ENCODE assay signal across 23 cellular contexts in the genomic region with DNA sequence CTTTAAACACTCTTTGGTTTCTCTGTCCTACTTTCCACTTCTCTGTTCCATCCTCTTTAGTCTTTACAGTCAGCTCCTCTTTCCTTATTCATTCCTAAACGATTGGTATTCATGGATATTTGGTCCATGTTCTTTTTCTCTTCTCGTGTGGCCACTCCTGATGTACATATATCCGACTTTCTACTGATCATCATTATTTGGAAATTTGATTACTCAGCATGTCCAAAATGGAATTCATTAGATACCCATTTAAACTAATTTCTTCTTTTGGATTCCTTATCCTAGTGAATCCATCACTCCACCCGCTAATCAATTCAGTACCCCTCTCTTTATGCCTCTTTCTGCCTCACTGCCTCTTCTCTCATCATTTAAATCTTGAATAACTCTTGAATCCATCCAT. TPM values are rescaled to one million over a fixed set of nuclear protein-coding genes. Genes with fewer than 3 reads are reported as not detected.
A peak's percentile ranks its signal among the peaks of the same experiment; 100 is the strongest.
DNase-seq lines count a peak whose midpoint lies in the region; ATAC-seq, FAIRE-seq and TF ChIP-seq lines count a peak whose summit lies in the region.
"Had no signal": no experiment of that assay in that cellular context is flagged by ENCODE, and none has a peak within 500 bp of the region (broad histone marks: within the 10 kb centered on the region; RNA-seq: fewer than 3 reads in every experiment).

No MANE protein-coding gene starts in this region.

- ATAC-seq in A549 (no peak), IMR-90 (ENCODE audit: low read depth) (no peak), heart right ventricle (no peak), GM19455 (IDR thresholded peaks at IDR 0.05; ENCODE audit: unreplicated experiment) (no peak)
- ATAC-seq: CD8-positive, alpha-beta T cell had no signal

- in situ Hi-C loops in IMR-90 (cut with MboI; ENCODE audit: low sequenced_read_pairs), result no loop called here

- no peak overlapping the region; the same call in 1 of the 2 replicates for H4K5ac ChIP-seq in IMR-90 (ENCODE audit: low read depth, low read length)

- H2BK5ac ChIP-seq in IMR-90 (ENCODE audit: low read depth, low read length, poor library complexity, severe bottlenecking), result peak overlapping the region; percentile 23

- no peaks in the 10 kb centered on the region for H3K27me3 Mint-ChIP-seq in activated naive CD4-positive, alpha-beta T cell treated with anti-CD3 and anti-CD28 coated beads for 36 hours (ENCODE audit: low read depth)
- H3K27me3 Mint-ChIP-seq: CD4-positive, alpha-beta T cell had no signal

- no peaks in the 10 kb centered on the region for H3K4me1 Mint-ChIP-seq in activated naive CD4-positive, alpha-beta T cell treated with anti-CD3 and anti-CD28 coated beads for 36 hours (ENCODE audit: low read depth)

- no peak overlapping the region; the same call in 1 of the 2 replicates for H4K91ac ChIP-seq in IMR-90 (ENCODE audit: insufficient read depth, low read depth, low read length)

- 51% methylated on average over 4 of the region's 4 CpGs for WGBS in A549 (ENCODE audit: missing lambda C conversion rate)
- WGBS in IMR-90 (ENCODE audit: extremely low coverage in 2 of 2, insufficient read length in 1 of 2), 2 experiments, result 100% methylated on average over 3 of the region's 4 CpGs; no CpG with 5 or more reads in 1 of the 2 experiments
- 87 to 90% methylated on average over 4 of the region's 4 CpGs for WGBS in heart right ventricle, 2 donors
- 83 to 92% (median 88%) methylated on average over 4 of the region's 4 CpGs for WGBS in small intestine, 3 donors

- H2AK9ac ChIP-seq in IMR-90 (replicated peaks; ENCODE audit: low read depth, low read length, poor library complexity), result no peak overlapping the region

- no peaks in the 10 kb centered on the region for H3K36me3 Mint-ChIP-seq in activated naive CD4-positive, alpha-beta T cell treated with anti-CD3 and anti-CD28 coated beads for 36 hours (ENCODE audit: low read depth)
- H3K36me3 Mint-ChIP-seq: CD8-positive, alpha-beta T cell had no signal

- no peak overlapping the region for H3K4me3 Mint-ChIP-seq in activated naive CD4-positive, alpha-beta T cell treated with anti-CD3 and anti-CD28 coated beads for 36 hours
- H3K4me3 Mint-ChIP-seq: CD4-positive, alpha-beta T cell; CD8-positive, alpha-beta T cell had no signal

- H3K4me3 ChIP-seq in A549 (no peak overlapping the region), IMR-90 (ENCODE audit: insufficient read depth, low read depth, low read length) (no peak overlapping the region), bronchial epithelial cell (ENCODE audit: low read depth, low read length) (no peak overlapping the region), heart right ventricle (no peak overlapping the region), small intestine (ENCODE audit: low read depth in 1 of 2, low read length in 2 of 2) (no peak overlapping the region)
- H3K4me3 ChIP-seq: BLaER1 had no signal

- FAIRE-seq in A549 (lab: Jason Lieb, UNC) (no peak), bronchial epithelial cell (lab: Jason Lieb, UNC) (peak; percentile 52), small intestine (lab: Jason Lieb, UNC) (no peak)
- FAIRE-seq: G401.6, GM12891, GM19239 had no signal

- POLR2A ChIA-PET in A549 (lab: Yijun Ruan, JAX) (no interaction called here), IMR-90 (lab: Charles Lee; ENCODE audit: unreplicated experiment) (no interaction called here)

- H3K4me2 ChIP-seq in A549 (no peak overlapping the region), IMR-90 (ENCODE audit: low read depth, low read length) (no peak overlapping the region)
- H3K4me2 ChIP-seq: BLaER1 had no signal

- peak overlapping the region; percentile 43; the same call in 1 of the 2 replicates for H2AK5ac ChIP-seq in IMR-90 (ENCODE audit: low read depth, low read length)

- TF ChIP-seq EP300 in A549 (IDR thresholded peaks at IDR 0.05), result no peak

- no peaks in the 10 kb centered on the region for H3K9me3 Mint-ChIP-seq in activated naive CD4-positive, alpha-beta T cell treated with anti-CD3 and anti-CD28 coated beads for 36 hours
- H3K9me3 Mint-ChIP-seq: CD4-positive, alpha-beta T cell; CD8-positive, alpha-beta T cell had no signal

- TF ChIP-seq CTCF in A549 (IDR thresholded peaks at IDR 0.05) (no peak), IMR-90 (conservative IDR thresholded peaks at IDR 0.05; ENCODE audit: low read depth, low read length) (no peak), bronchial epithelial cell (IDR thresholded peaks at IDR 0.05; ENCODE audit: insufficient read depth, low read length, severe bottlenecking) (no peak), heart right ventricle (IDR thresholded peaks at IDR 0.05) (no peak)

- dilution Hi-C loops in IMR-90 (cut with HindIII; ENCODE audit: low sequenced_read_pairs, unreplicated experiment), result no loop called here

- H3K18ac ChIP-seq in IMR-90 (ENCODE audit: low read depth, low read length), result peak overlapping the region; percentile 28; the same call in 1 of the 2 replicates

- H3K4me1 ChIP-seq in A549 (no peaks in the 10 kb centered on the region), IMR-90 (ENCODE audit: control insufficient read depth, insufficient read depth, low read length) (peaks cover 5% of the 10 kb centered on the region; the same call in 1 of the 2 replicates), heart right ventricle (peaks cover 0 to 13% (median 0%) of the 10 kb centered on the region in 9 donors), small intestine (ENCODE audit: control insufficient read depth in 2 of 2, insufficient read depth in 1 of 2, low read depth in 1 of 2, low read length in 1 of 2) (no peaks in the 10 kb centered on the region)
- H3K4me1 ChIP-seq: BE2C, BLaER1 had no signal

- no peak overlapping the region for H3K14ac ChIP-seq in IMR-90 (replicated peaks; ENCODE audit: low read depth, low read length)

- H3K9me1 ChIP-seq in IMR-90 (ENCODE audit: insufficient read depth, low read length), result no peaks in the 10 kb centered on the region

- TF ChIP-seq POLR2A in A549 (IDR thresholded peaks at IDR 0.05; ENCODE audit: low read length) (no peak), IMR-90 (IDR thresholded peaks at IDR 0.05; ENCODE audit: low read depth, low read length) (no peak)

- CTCF ChIA-PET in activated naive CD4-positive, alpha-beta T cell treated with anti-CD3 and anti-CD28 coated beads for 36 hours (lab: Charles Lee), result no interaction called here
- CTCF ChIA-PET in A549 (lab: Yijun Ruan, JAX), result no interaction called here
- CTCF ChIA-PET in IMR-90 (lab: Yijun Ruan, JAX), result interaction anchor here (0.7 kb wide), 1 partner anchor 90 kb away, joined by 3 read pairs; no protein-coding TSS in a partner anchor

- no peak overlapping the region for H3K23ac ChIP-seq in IMR-90 (ENCODE audit: low read depth, low read length)

- peak overlapping the region; percentile 27 for H3K27ac Mint-ChIP-seq in activated naive CD4-positive, alpha-beta T cell treated with anti-CD3 and anti-CD28 coated beads for 36 hours
- H3K27ac Mint-ChIP-seq: CD4-positive, alpha-beta T cell; CD8-positive, alpha-beta T cell had no signal

- 0 out of 4 replicates have a peak overlapping the region, but pooled peaks of 1 of the 2 experiments have one; percentile 48 for H4K8ac ChIP-seq in IMR-90 (ENCODE audit: low read depth in 2 of 2, low read length in 2 of 2)

- no peak overlapping the region for H3K9ac ChIP-seq in IMR-90 (ENCODE audit: low read depth, low read length)
- H3K9ac ChIP-seq: BLaER1 had no signal

- H3K9me3 ChIP-seq in A549 (no peaks in the 10 kb centered on the region), IMR-90 (ENCODE audit: control insufficient read depth, insufficient read depth, low read length) (no peaks in the 10 kb centered on the region), heart right ventricle (no peaks in the 10 kb centered on the region), small intestine (ENCODE audit: control insufficient read depth, low read depth) (no peaks in the 10 kb centered on the region)
- H3K9me3 ChIP-seq: BE2C, BLaER1, Caco-2 had no signal

- peak overlapping the region; percentile 91; the same call in 1 of the 2 replicates for H2BK20ac ChIP-seq in IMR-90 (ENCODE audit: low read depth, low read length)

- H3K4ac ChIP-seq in IMR-90 (ENCODE audit: low read depth, low read length), result peak overlapping the region; percentile 44; the same call in 1 of the 2 replicates

- no peaks in the 10 kb centered on the region for H3K36me3 ChIP-seq in IMR-90 (ENCODE audit: control insufficient read depth, insufficient read depth, low read length)
- no peaks in the 10 kb centered on the region for H3K36me3 ChIP-seq in bronchial epithelial cell (ENCODE audit: control insufficient read depth, insufficient read depth, low read length)
- no peaks in the 10 kb centered on the region for H3K36me3 ChIP-seq in heart right ventricle
- no peaks in the 10 kb centered on the region for H3K36me3 ChIP-seq in small intestine (ENCODE audit: control insufficient read depth in 2 of 2, insufficient read depth in 2 of 2, low read length in 2 of 2)
- H3K36me3 ChIP-seq: BE2C, BLaER1 had no signal

- peak overlapping the region; percentile 5; the same call in 2 of the 3 replicates for H2BK15ac ChIP-seq in IMR-90 (ENCODE audit: low read depth, low read length)

- no peak overlapping the region for H3K27ac ChIP-seq in A549
- no peak overlapping the region for H3K27ac ChIP-seq in IMR-90 (ENCODE audit: insufficient read depth, low read length)
- H3K27ac ChIP-seq in heart right ventricle, result no peak overlapping the region
- H3K27ac ChIP-seq in small intestine (ENCODE audit: low read depth in 1 of 2, low read length in 1 of 2), result no peak overlapping the region
- H3K27ac ChIP-seq: 22Rv1, BLaER1 had no signal

- no peaks in the 10 kb centered on the region for H3K79me1 ChIP-seq in IMR-90 (ENCODE audit: low read depth in 1 of 2, low read length in 2 of 2)

- no peak overlapping the region for H2AFZ ChIP-seq in IMR-90 (replicated peaks; ENCODE audit: low read length, poor library complexity)

- no peaks in the 10 kb centered on the region for H4K20me1 ChIP-seq in IMR-90 (ENCODE audit: insufficient read depth, low read length)
- H4K20me1 ChIP-seq: BLaER1 had no signal

- TF ChIP-seq RAD21 in A549 (conservative IDR thresholded peaks at IDR 0.05 in 1 of 2, IDR thresholded peaks at IDR 0.05 in 1 of 2) (no peak), IMR-90 (IDR thresholded peaks at IDR 0.05; ENCODE audit: low read length) (no peak)

- no peak for DNase-seq in activated naive CD4-positive, alpha-beta T cell treated with anti-CD3 and anti-CD28 coated beads for 36 hours
- DNase-seq in activated naive CD4-positive, alpha-beta T cell (lab: John Stamatoyannopoulos, UW), result no peak
- no peak for DNase-seq in A549 (ENCODE audit: low read depth in 1 of 2, low spot score in 1 of 2)
- DNase-seq in IMR-90, result no peak
- DNase-seq in bronchial epithelial cell (ENCODE audit: low read depth), result no peak
- no peak for DNase-seq in heart right ventricle
- DNase-seq in small intestine, result no peak
- DNase-seq: ACHN; BE2C; C1 segment of cervical spinal cord; Caco-2; Calu3; CD4-positive, alpha-beta T cell; CD8-positive, alpha-beta T cell; DMS79 treated with DMSO at 0.1 percent for 48 hours; GF-D8 had no signal

- H3K56ac ChIP-seq in IMR-90 (ENCODE audit: extremely low read depth, insufficient read depth, low read length), result no peak overlapping the region

- H2BK120ac ChIP-seq in IMR-90 (ENCODE audit: low read depth, low read length), result peak overlapping the region; percentile 84

- no TSS peak for BruUV-seq in IMR-90 (replicated peaks; lab: Mats Ljungman, UMichigan)

- intact Hi-C loops in activated naive CD4-positive, alpha-beta T cell treated with anti-CD3 and anti-CD28 coated beads for 36 hours (cut with micrococcal nuclease), result no loop called here
- intact Hi-C loops in IMR-90 (cut with micrococcal nuclease), result no loop called here
- intact Hi-C loops in heart right ventricle (cut with DNase I), result loop anchor here in 1 of 10 donors (10.0 kb wide), 1 partner anchor 350 kb away; no protein-coding TSS in a partner anchor

- no peaks in the 10 kb centered on the region for H3K27me3 ChIP-seq in IMR-90 (ENCODE audit: control insufficient read depth, insufficient read depth, low read length)
- no peaks in the 10 kb centered on the region for H3K27me3 ChIP-seq in bronchial epithelial cell (ENCODE audit: control insufficient read depth, insufficient read depth, low read length)
- no peaks in the 10 kb centered on the region for H3K27me3 ChIP-seq in heart right ventricle
- H3K27me3 ChIP-seq in small intestine (ENCODE audit: control insufficient read depth in 2 of 2, insufficient read depth in 2 of 2, low read length in 2 of 2), result no peaks in the 10 kb centered on the region
- H3K27me3 ChIP-seq: BE2C, BLaER1 had no signal

RNA-seq across cellular contexts. Expression of gene TNFSF18, which starts 43.8 kb away (rescaled TPM):
- not detected for total RNA-seq in activated naive CD4-positive, alpha-beta T cell treated with anti-CD3 and anti-CD28 coated beads for 36 hours
- polyA plus RNA-seq in A549 (2011; rRNA removed) (not detected in 2 replicates), A549 (2017; fragmentation: RNase III; extraction: RNeasy Plus Mini Kit Qiagen cat#74134 plus additional on column Dnase treatment) (not detected in 3 replicates), IMR-90 (2012; rRNA removed) (0.04 and 0.12 TPM in 2 replicates), heart right ventricle (under 1 TPM in 1 of 2 donors, not detected in 1; 0.04 TPM), small intestine (under 1 TPM in 1 of 3 donors, not detected in 2; 0.03 TPM)
- polyA plus RNA-seq in A549 (2012; cell fraction: cytosol; rRNA removed), result not detected in 2 replicates
- not detected in 2 replicates for polyA plus RNA-seq in A549 (2012; cell fraction: nucleus; rRNA removed)
- not detected in 2 replicates for polyA minus RNA-seq in A549 (2011; rRNA and poly(A)+ RNA removed)
- total RNA-seq in IMR-90 (2012; rRNA removed) (0.18 and 0.28 TPM in 2 replicates), bronchial epithelial cell (not detected in 2 replicates), heart right ventricle (1 to 10 TPM in 1 of 10 donors, under 1 TPM in 3, not detected in 6; 0.13 to 1.4 (median 0.22) TPM)
- polyA plus RNA-seq in IMR-90 (2012; cell fraction: cytosol; rRNA removed), result 0.02 TPM in 1 of 2 replicates, not detected in the other
- 0.31 TPM in 1 of 2 replicates, not detected in the other for polyA plus RNA-seq in IMR-90 (2012; cell fraction: nucleus; rRNA removed; ENCODE audit: low replicate concordance)
- total RNA-seq: A673; Caco-2; Calu3; CD4-positive, alpha-beta T cell; CD8-positive, alpha-beta T cell had no signal
